ENCODE assay signal across 1 cellular context in genomic region chr3:123518892-123519485, GRCh38.
TF ChIP-seq lines count a peak whose summit lies in the region.

No MANE protein-coding gene starts in this region.

TF ChIP-seq in GM12878, 131 proteins besides CTCF, POLR2A, EP300 and RAD21 (continued from another document):
- TF ChIP-seq, protein P1, sequence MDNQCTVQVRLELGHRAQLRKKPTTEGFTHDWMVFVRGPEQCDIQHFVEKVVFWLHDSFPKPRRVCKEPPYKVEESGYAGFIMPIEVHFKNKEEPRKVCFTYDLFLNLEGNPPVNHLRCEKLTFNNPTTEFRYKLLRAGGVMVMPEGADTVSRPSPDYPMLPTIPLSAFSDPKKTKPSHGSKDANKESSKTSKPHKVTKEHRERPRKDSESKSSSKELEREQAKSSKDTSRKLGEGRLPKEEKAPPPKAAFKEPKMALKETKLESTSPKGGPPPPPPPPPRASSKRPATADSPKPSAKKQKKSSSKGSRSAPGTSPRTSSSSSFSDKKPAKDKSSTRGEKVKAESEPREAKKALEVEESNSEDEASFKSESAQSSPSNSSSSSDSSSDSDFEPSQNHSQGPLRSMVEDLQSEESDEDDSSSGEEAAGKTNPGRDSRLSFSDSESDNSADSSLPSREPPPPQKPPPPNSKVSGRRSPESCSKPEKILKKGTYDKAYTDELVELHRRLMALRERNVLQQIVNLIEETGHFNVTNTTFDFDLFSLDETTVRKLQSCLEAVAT (IDR thresholded peaks at IDR 0.05): 0 out of 2 replicates have a peak, but pooled peaks have one; percentile 32
- no peak for TF ChIP-seq RFX5 (IDR thresholded peaks at IDR 0.05; ENCODE audit: low read depth, low read length)
- peak; percentile 52; a peak in 2 of 4 replicates for TF ChIP-seq IKZF2 (IDR thresholded peaks at IDR 0.05)
